Comparison of ENCODE assay signal across 9 cellular contexts in the genomic region with DNA sequence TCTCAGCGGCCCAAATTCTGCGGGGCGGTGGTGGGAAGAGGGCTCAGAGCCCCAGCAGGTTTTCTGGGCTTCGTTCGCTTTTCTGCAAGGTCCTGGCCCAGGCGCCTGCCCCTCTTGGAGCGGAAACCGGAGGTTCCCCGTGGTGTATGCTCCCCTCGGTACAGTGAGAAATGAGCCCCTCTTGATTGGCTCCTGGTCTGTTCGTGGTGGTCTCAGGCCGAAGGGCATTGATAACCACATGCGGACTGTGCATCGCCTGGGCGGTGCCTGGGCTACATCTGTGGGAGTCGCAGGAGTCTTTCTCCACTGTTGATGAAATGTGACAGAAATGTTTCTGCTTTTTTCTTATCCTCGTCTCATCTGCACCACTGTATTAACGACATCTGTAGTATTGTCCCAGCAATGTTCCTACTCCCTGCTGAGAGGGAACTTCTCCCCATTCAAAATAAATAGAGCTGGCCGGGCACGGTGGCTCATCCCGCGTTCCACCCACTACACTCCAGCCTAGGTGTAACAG. TPM values are rescaled to one million over a fixed set of nuclear protein-coding genes. Genes with fewer than 3 reads are reported as not detected.
DNase-seq lines count a peak whose midpoint lies in the region; ATAC-seq and TF ChIP-seq lines count a peak whose summit lies in the region.
"Had no signal": no experiment of that assay in that cellular context is flagged by ENCODE, and none has a peak within 500 bp of the region (broad histone marks: within the 10 kb centered on the region; RNA-seq: fewer than 3 reads in every experiment).

No MANE protein-coding gene starts in this region.

- H3K4me2 ChIP-seq in DOHH2 (ENCODE audit: low read length): peak overlapping the region; percentile 97

- peaks cover 31% of the 10 kb centered on the region for H3K4me1 Mint-ChIP-seq in memory B cell

- H3K36me3 Mint-ChIP-seq in memory B cell: peaks cover 11% of the 10 kb centered on the region

- peak overlapping the region; percentile 84 for H3K27ac Mint-ChIP-seq in memory B cell

- H3K4me3 Mint-ChIP-seq in memory B cell: peak overlapping the region; percentile 86

- no peaks in the 10 kb centered on the region for H3K27me3 ChIP-seq in DOHH2 (ENCODE audit: control insufficient read depth, low read length)
- peaks cover 3% of the 10 kb centered on the region; the same call in 1 of the 2 replicates for H3K27me3 ChIP-seq in HUES6 (ENCODE audit: control insufficient read depth, insufficient read depth, low read length)
- H3K27me3 ChIP-seq in body of pancreas: no peaks in the 10 kb centered on the region
- no peaks in the 10 kb centered on the region for H3K27me3 ChIP-seq in aorta (ENCODE audit: control insufficient read depth in 1 of 2, insufficient read depth in 2 of 2, low read length in 1 of 2)

- TF ChIP-seq CTCF in DOHH2 (IDR thresholded peaks at IDR 0.05; ENCODE audit: low read depth, low read length, poor library complexity, severe bottlenecking) (no peak), body of pancreas (IDR thresholded peaks at IDR 0.05) (no peak)

- H3K36me3 ChIP-seq in DOHH2 (ENCODE audit: control insufficient read depth, low read length) (peaks cover 25% of the 10 kb centered on the region), HUES6 (ENCODE audit: control insufficient read depth, insufficient read depth, low read length) (peaks cover 13% of the 10 kb centered on the region), body of pancreas (replicated peaks in 1 of 2; ENCODE audit: insufficient read depth in 1 of 2, low read depth in 2 of 2) (no peaks in the 10 kb centered on the region), aorta (ENCODE audit: control insufficient read depth in 1 of 2, insufficient read depth in 2 of 2, low read length in 1 of 2) (no peaks in the 10 kb centered on the region)

- peak overlapping the region; percentile 93 for H3K4me3 ChIP-seq in DOHH2 (ENCODE audit: low read length)
- peak overlapping the region; percentile 74 for H3K4me3 ChIP-seq in HUES6 (ENCODE audit: low read depth, low read length)
- H3K4me3 ChIP-seq in body of pancreas: peak overlapping the region; percentile 11 to 33
- H3K4me3 ChIP-seq in aorta (ENCODE audit: low read length in 2 of 2): peak overlapping the region; percentile 45 to 50

- intact Hi-C loops in body of pancreas (cut with DNase I): no loop called here
- intact Hi-C loops in aorta (cut with DNase I): no loop called here

- no peaks in the 10 kb centered on the region for H3K9me3 Mint-ChIP-seq in memory B cell

- H3K4me1 ChIP-seq in DOHH2 (ENCODE audit: control insufficient read depth, low read length) (peaks cover 22% of the 10 kb centered on the region), HUES6 (ENCODE audit: control insufficient read depth, insufficient read depth, low read length) (peaks cover 15% of the 10 kb centered on the region; the same call in 1 of the 2 replicates), body of pancreas (peaks cover 42% of the 10 kb centered on the region), aorta (ENCODE audit: control insufficient read depth in 1 of 2, insufficient read depth in 2 of 2, low read length in 2 of 2) (no peaks in the 10 kb centered on the region)

- H3F3A ChIP-seq in DOHH2 (ENCODE audit: control insufficient read depth, insufficient read depth): peaks cover 3% of the 10 kb centered on the region; the same call in 1 of the 2 replicates

- no peaks in the 10 kb centered on the region for H4K20me1 ChIP-seq in DOHH2 (ENCODE audit: control insufficient read depth, insufficient read depth, low read depth, low read length)

- H3K79me2 ChIP-seq in DOHH2 (ENCODE audit: control insufficient read depth, low read length): peaks cover 17% of the 10 kb centered on the region

- H3K27me3 Mint-ChIP-seq in memory B cell: no peaks in the 10 kb centered on the region

- ATAC-seq in body of pancreas (no peak), memory B cell (ENCODE audit: low read depth) (no peak), aorta (ENCODE audit: low FRiP score) (no peak)

- peak overlapping the region; percentile 61 for H3K9ac ChIP-seq in HUES6 (ENCODE audit: low read length)

- H3K9me3 ChIP-seq in DOHH2 (ENCODE audit: control insufficient read depth, insufficient read depth, low read length): no peaks in the 10 kb centered on the region
- no peaks in the 10 kb centered on the region for H3K9me3 ChIP-seq in HUES6 (ENCODE audit: control insufficient read depth, insufficient read depth, low read depth, low read length)
- H3K9me3 ChIP-seq in body of pancreas: no peaks in the 10 kb centered on the region
- H3K9me3 ChIP-seq in aorta (ENCODE audit: control insufficient read depth, low read length): no peaks in the 10 kb centered on the region

- peak overlapping the region; percentile 58 for H3K27ac ChIP-seq in DOHH2 (ENCODE audit: low read depth, low read length)
- peak overlapping the region; percentile 24; the same call in 1 of the 2 replicates for H3K27ac ChIP-seq in HUES6 (ENCODE audit: low read depth, low read length)
- peak overlapping the region; percentile 56 to 95 (median 78) for H3K27ac ChIP-seq in body of pancreas
- H3K27ac ChIP-seq in aorta (ENCODE audit: low read depth in 1 of 2, low read length in 2 of 2): peak overlapping the region in 1 of 2 donors; percentile 58

- no peak for TF ChIP-seq POLR2A in body of pancreas (IDR thresholded peaks at IDR 0.05)

- no peak for DNase-seq in body of pancreas
- DNase-seq in memory B cell (ENCODE audit: low spot score in 2 of 2): no peak
- DNase-seq in aorta: no peak
- no peak for DNase-seq in midbrain (lab: John Stamatoyannopoulos, UW)
- DNase-seq in NCI-H446 (lab: John Stamatoyannopoulos, UW): no peak
- DNase-seq in activated CD4-positive, CD25-positive, alpha-beta regulatory T cell treated with anti-CD3 and anti-CD28 coated beads, Interleukin-2, amount 50 U/mL, for 72 hours: no peak

- no peaks in the 10 kb centered on the region for H3K9me2 ChIP-seq in DOHH2 (replicated peaks; ENCODE audit: control insufficient read depth, low read length)

- 8 to 18% methylated on average over 11 to 22 of the region's 22 CpGs for WGBS in body of pancreas, 2 donors
- WGBS in aorta, 2 donors: 10% methylated on average over 22 of the region's 22 CpGs

RNA-seq across cellular contexts. Expression of a gene that starts 0.7 kb away (rescaled TPM):
- 10 to 100 TPM; 32.6 to 34.2 TPM for total RNA-seq in body of pancreas
- total RNA-seq in aorta: 10 to 100 TPM; 28.4 to 52.2 TPM
- 100 to 1,000 TPM in 1 of 2 donors, 10 to 100 TPM in 1; 21.2 to 104 TPM for polyA plus RNA-seq in aorta

RNA-seq across cellular contexts. Expression of a gene that starts 10.2 kb away (rescaled TPM):
- total RNA-seq in body of pancreas (1 to 10 TPM; 7.8 to 8.2 TPM), aorta (10 to 100 TPM in 1 of 2 donors, 1 to 10 TPM in 1; 7.9 to 20.6 TPM)
- polyA plus RNA-seq in aorta: 10 to 100 TPM in 1 of 2 donors, 1 to 10 TPM in 1; 4.1 to 13.2 TPM

RNA-seq across cellular contexts. Expression of a gene that starts 17.1 kb away (rescaled TPM):
- total RNA-seq in body of pancreas (under 1 TPM; 0.66 to 0.78 TPM), aorta (under 1 TPM; 0.26 to 0.60 TPM)
- polyA plus RNA-seq in aorta: under 1 TPM in 1 of 2 donors, not detected in 1; 0.50 TPM

RNA-seq across cellular contexts. Expression of a gene that starts 27.1 kb away (rescaled TPM):
- total RNA-seq in body of pancreas (100 to 1,000 TPM; 137 to 171 TPM), aorta (100 to 1,000 TPM in 1 of 2 donors, 10 to 100 TPM in 1; 97.4 to 153 TPM)
- 100 to 1,000 TPM in 1 of 2 donors, 10 to 100 TPM in 1; 98.8 to 598 TPM for polyA plus RNA-seq in aorta

RNA-seq across cellular contexts. Expression of a gene that starts 33.6 kb away (rescaled TPM):
- total RNA-seq in body of pancreas (1 to 10 TPM; 1.3 to 1.6 TPM), aorta (1 to 10 TPM in 1 of 2 donors, under 1 TPM in 1; 0.16 to 1.7 TPM)
- polyA plus RNA-seq in aorta: not detected
- total RNA-seq: RPMI7951 had no signal

Comparison
In these comparisons a context has a peak if more than half of its experiments do, and no peak if none do; other contexts are left out.
1. H3K4me3 ChIP-seq: peak in every context shown above with its lines; median percentile 93 in DOHH2; 74 in HUES6; 48 in aorta; 22 in body of pancreas.